ENCODE assay signal across 9 cellular contexts in the genomic region with DNA sequence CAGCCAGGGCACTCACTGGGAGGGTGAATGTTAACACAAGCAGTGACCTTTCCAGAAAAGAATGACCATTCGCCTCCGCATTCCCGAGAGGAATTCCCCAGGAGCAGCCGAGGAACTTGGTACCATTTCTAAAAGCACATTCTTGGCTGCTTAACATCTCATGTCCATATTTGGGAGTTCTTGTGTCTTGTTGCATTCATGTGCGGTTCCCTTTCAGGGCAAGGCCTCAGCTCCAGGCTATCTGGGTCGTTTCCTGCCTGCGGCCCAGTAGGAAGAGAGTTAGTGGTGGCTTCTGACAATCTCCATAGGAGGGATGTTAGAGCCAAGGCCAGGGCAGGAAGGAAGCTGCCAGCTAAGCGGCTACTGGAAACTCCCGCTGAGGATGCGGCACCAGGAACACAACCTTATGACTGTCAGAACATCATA. TPM values are rescaled to one million over a fixed set of nuclear protein-coding genes. Genes with fewer than 3 reads are reported as not detected.
DNase-seq lines count a peak whose midpoint lies in the region; ATAC-seq, FAIRE-seq and TF ChIP-seq lines count a peak whose summit lies in the region.
"Had no signal": no experiment of that assay in that cellular context is flagged by ENCODE, and none has a peak within 500 bp of the region (broad histone marks: within the 10 kb centered on the region; RNA-seq: fewer than 3 reads in every experiment).

No MANE protein-coding gene starts in this region.

- H3K27me3 ChIP-seq in HUES48 (ENCODE audit: control insufficient read depth, insufficient read depth, low read length): no peaks in the 10 kb centered on the region
- H3K27me3 ChIP-seq in bronchial epithelial cell (ENCODE audit: control insufficient read depth, insufficient read depth, low read length): no peaks in the 10 kb centered on the region
- no peaks in the 10 kb centered on the region for H3K27me3 ChIP-seq in testis

- 21 to 34% methylated on average over 10 of the region's 10 CpGs for WGBS in testis, 2 donors

- H3K4me1 ChIP-seq in HUES48 (ENCODE audit: control insufficient read depth, insufficient read depth, low read length) (peaks cover 32% of the 10 kb centered on the region), kidney (ENCODE audit: control insufficient read depth in 1 of 2, insufficient read depth in 1 of 2, low read depth in 1 of 2, low read length in 2 of 2) (peaks cover 15 to 17% of the 10 kb centered on the region in 2 donors), testis (peaks cover 24% of the 10 kb centered on the region)

- H3K9me3 ChIP-seq in HUES48 (ENCODE audit: control insufficient read depth, insufficient read depth, low read length) (peaks cover 12% of the 10 kb centered on the region; the same call in 1 of the 2 replicates), kidney (ENCODE audit: control insufficient read depth in 1 of 2, low read length in 2 of 2) (no peaks in the 10 kb centered on the region), testis (no peaks in the 10 kb centered on the region)
- H3K9me3 ChIP-seq: neutrophil had no signal

- no peak for TF ChIP-seq POLR2A in testis (IDR thresholded peaks at IDR 0.05)
- no peak for TF ChIP-seq POLR2A in GM12891 (IDR thresholded peaks at IDR 0.05; ENCODE audit: low read depth, low read length)

- no peak for FAIRE-seq in bronchial epithelial cell (lab: Jason Lieb, UNC)
- FAIRE-seq in kidney (lab: Jason Lieb, UNC): peak; percentile 29
- no peak for FAIRE-seq in GM12891 (lab: Jason Lieb, UNC)

- no peak overlapping the region for H3K4me3 ChIP-seq in HUES48 (ENCODE audit: low read depth, low read length)
- H3K4me3 ChIP-seq in bronchial epithelial cell (ENCODE audit: low read depth, low read length): no peak overlapping the region
- no peak overlapping the region for H3K4me3 ChIP-seq in kidney (ENCODE audit: low read length in 2 of 2)
- H3K4me3 ChIP-seq in testis: no peak overlapping the region

- peak overlapping the region; percentile 86 for H3K27ac ChIP-seq in HUES48 (ENCODE audit: low read depth, low read length)
- peak overlapping the region in 1 of 2 donors; percentile 71 for H3K27ac ChIP-seq in kidney (ENCODE audit: low read depth in 2 of 2, low read length in 2 of 2)
- H3K27ac ChIP-seq in testis: peak overlapping the region in 1 of 2 donors; percentile 60
- H3K27ac ChIP-seq: neutrophil had no signal

- ATAC-seq in GM19463 (IDR thresholded peaks at IDR 0.05; ENCODE audit: unreplicated experiment) (no peak), HG02610 (IDR thresholded peaks at IDR 0.05; ENCODE audit: unreplicated experiment) (no peak)

- intact Hi-C loops in kidney (cut with DNase I) (no loop called here), testis (cut with DNase I; ENCODE audit: low total_unique reads) (no loop called here)

- TF ChIP-seq CTCF in bronchial epithelial cell (IDR thresholded peaks at IDR 0.05; ENCODE audit: insufficient read depth, low read length, severe bottlenecking) (no peak), kidney (IDR thresholded peaks at IDR 0.05; ENCODE audit: borderline replicate concordance, extremely low read depth, insufficient read depth) (no peak), testis (IDR thresholded peaks at IDR 0.05) (no peak)

- H3K9ac ChIP-seq in HUES48 (ENCODE audit: low read depth, low read length): peak overlapping the region; percentile 46; the same call in 1 of the 2 replicates
- H3K9ac ChIP-seq in kidney (ENCODE audit: low read length in 2 of 2): no peak overlapping the region

- H3K36me3 ChIP-seq in HUES48 (ENCODE audit: control insufficient read depth, insufficient read depth, low read length) (no peaks in the 10 kb centered on the region), bronchial epithelial cell (ENCODE audit: control insufficient read depth, insufficient read depth, low read length) (no peaks in the 10 kb centered on the region), kidney (ENCODE audit: control insufficient read depth in 1 of 2, insufficient read depth in 2 of 2, low read length in 2 of 2) (no peaks in the 10 kb centered on the region), testis (ENCODE audit: low read depth, missing control alignments) (no peaks in the 10 kb centered on the region)
- H3K36me3 ChIP-seq: neutrophil had no signal

- DNase-seq in bronchial epithelial cell (ENCODE audit: low read depth) (peak; percentile 89), kidney (peak; percentile 92), testis (peak; percentile 72), GM12891 (ENCODE audit: insufficient read length, low spot score) (no peak)
- DNase-seq in activated CD4-positive, alpha-beta T cell treated with anti-CD3 and anti-CD28 coated beads for 4 hours: no peak

TF ChIP-seq in GM12891, 5 proteins besides CTCF, POLR2A, EP300 and RAD21:
- TF ChIP-seq TAF1 (IDR thresholded peaks at IDR 0.05; ENCODE audit: low read depth, low read length) (no peak), POLR2AphosphoS5 (IDR thresholded peaks at IDR 0.05; ENCODE audit: low read depth, low read length) (no peak), SPI1 (IDR thresholded peaks at IDR 0.05; ENCODE audit: low read depth, low read length) (no peak), POU2F2 (IDR thresholded peaks at IDR 0.05; ENCODE audit: low read depth, low read length) (no peak), PAX5 (IDR thresholded peaks at IDR 0.05; ENCODE audit: insufficient read depth, low read length, severe bottlenecking) (no peak)
TF ChIP-seq in GM12891: peak in this region for 0.

RNA-seq across cellular contexts. Expression of gene MEAK7, which starts 27.9 kb away (rescaled TPM):
- total RNA-seq in bronchial epithelial cell (36.7 and 47.9 TPM in 2 replicates), kidney (30.6 TPM), testis (10 to 100 TPM; 11.2 to 20.0 TPM)
- polyA plus RNA-seq in kidney (ENCODE audit: insufficient read depth, low read depth, low replicate concordance) (6.3 TPM), testis (ENCODE audit: insufficient read depth, low read depth, low replicate concordance) (14.3 TPM)
- polyA plus RNA-seq in GM12891 (2012; ENCODE audit: low read depth, missing spikeins): 2.6 TPM

Comparison
In these comparisons a context has a peak if more than half of its experiments do, and no peak if none do; other contexts are left out.
1. DNase-seq: peak in bronchial epithelial cell (single experiment), kidney (single experiment) and testis (single experiment); none in activated CD4-positive, alpha-beta T cell treated with anti-CD3 and anti-CD28 coated beads for 4 hours (0 of 2) and GM12891 (single experiment).